ENCODE assay signal across 1 cellular context in the genomic region with DNA sequence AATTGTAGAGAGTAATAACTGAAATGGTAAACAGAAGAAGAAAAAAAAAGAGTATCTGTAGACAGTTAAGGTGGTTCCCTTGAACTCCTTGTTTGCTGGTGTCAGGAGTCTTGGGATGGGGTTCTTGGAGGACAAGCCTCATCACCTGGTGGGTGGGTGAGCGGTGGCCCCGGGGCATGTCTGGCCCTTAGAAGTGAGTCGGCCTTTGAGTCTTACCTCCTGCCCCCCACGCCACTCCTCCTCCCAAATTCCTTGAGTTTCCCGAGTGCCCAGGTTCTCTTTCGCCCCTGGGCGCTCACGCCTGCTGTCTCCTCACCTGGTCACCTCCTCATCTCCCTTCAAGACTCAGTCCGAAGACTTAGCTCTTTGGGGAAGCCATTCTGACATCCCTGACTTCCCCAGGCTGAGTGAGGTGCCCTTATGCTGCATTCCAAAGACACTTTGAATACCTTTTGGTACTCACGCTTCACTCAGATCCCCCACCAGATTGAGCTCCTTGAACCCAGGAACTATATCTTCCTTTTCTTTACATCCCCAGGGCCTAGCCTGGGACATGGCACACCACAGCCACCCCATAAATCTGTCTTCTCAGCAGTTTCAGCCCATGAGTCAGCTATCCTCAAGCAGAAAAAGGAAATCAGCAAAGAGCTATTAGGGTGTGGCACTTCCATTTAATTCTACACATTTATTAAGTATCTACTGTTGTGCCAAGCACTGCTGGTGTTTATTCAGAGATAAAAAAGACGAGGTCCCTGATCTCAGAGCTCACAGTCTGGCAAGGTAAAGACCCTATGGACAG.
A peak's percentile ranks its signal among the peaks of the same experiment; 100 is the strongest.
TF ChIP-seq lines count a peak whose summit lies in the region.

No MANE protein-coding gene starts in this region.

TF ChIP-seq in K562, 482 proteins besides CTCF, POLR2A, EP300 and RAD21:
- TF ChIP-seq MAFG (tag; conservative IDR thresholded peaks at IDR 0.05): peak; percentile 96
- TF ChIP-seq FOXO4 (CRISPR knock-in tag; IDR thresholded peaks at IDR 0.05): no peak
- peak; percentile 97 for TF ChIP-seq C11orf30 (IDR thresholded peaks at IDR 0.05; ENCODE audit: low read depth)
- no peak for TF ChIP-seq RBBP5 (IDR thresholded peaks at IDR 0.05; ENCODE audit: borderline replicate concordance, insufficient read depth, low read length, poor library complexity, severe bottlenecking)
- no peak for TF ChIP-seq XRCC4 (IDR thresholded peaks at IDR 0.05; ENCODE audit: extremely low read depth, insufficient read depth, insufficient read length)
- no peak for TF ChIP-seq ZNF449 (CRISPR knock-in tag; IDR thresholded peaks at IDR 0.05)
- peak; percentile 53; the same call in 1 of the 2 replicates for TF ChIP-seq BACH1 (tag; IDR thresholded peaks at IDR 0.05)
- TF ChIP-seq, protein P1, sequence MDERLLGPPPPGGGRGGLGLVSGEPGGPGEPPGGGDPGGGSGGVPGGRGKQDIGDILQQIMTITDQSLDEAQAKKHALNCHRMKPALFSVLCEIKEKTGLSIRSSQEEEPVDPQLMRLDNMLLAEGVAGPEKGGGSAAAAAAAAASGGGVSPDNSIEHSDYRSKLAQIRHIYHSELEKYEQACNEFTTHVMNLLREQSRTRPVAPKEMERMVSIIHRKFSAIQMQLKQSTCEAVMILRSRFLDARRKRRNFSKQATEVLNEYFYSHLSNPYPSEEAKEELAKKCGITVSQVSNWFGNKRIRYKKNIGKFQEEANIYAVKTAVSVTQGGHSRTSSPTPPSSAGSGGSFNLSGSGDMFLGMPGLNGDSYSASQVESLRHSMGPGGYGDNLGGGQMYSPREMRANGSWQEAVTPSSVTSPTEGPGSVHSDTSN (CRISPR knock-in tag; IDR thresholded peaks at IDR 0.05; ENCODE audit: low read depth): no peak
- TF ChIP-seq, protein P1 (tag; conservative IDR thresholded peaks at IDR 0.05; ENCODE audit: low read depth): peak; percentile 88
- no peak for TF ChIP-seq ZNF274 (IDR thresholded peaks at IDR 0.05; ENCODE audit: borderline replicate concordance, low read depth, low read length)
- no peak for TF ChIP-seq MBD2 (IDR thresholded peaks at IDR 0.05; ENCODE audit: borderline replicate concordance, low read depth)
- peak; percentile 92 for TF ChIP-seq MAFF (IDR thresholded peaks at IDR 0.05; ENCODE audit: low read length)
- TF ChIP-seq THAP7 (CRISPR knock-in tag; IDR thresholded peaks at IDR 0.05): no peak
- TF ChIP-seq ZBTB2 (IDR thresholded peaks at IDR 0.05): no peak
- no peak for TF ChIP-seq GTF2A2 (tag; IDR thresholded peaks at IDR 0.05)
- TF ChIP-seq DACH1 (IDR thresholded peaks at IDR 0.05; ENCODE audit: partially characterized antibody): peak; percentile 34
- peak; percentile 63 for TF ChIP-seq NFE2 (IDR thresholded peaks at IDR 0.05; ENCODE audit: low read depth)
- no peak for TF ChIP-seq ZNF57 (CRISPR knock-in tag; IDR thresholded peaks at IDR 0.05)
- no peak for TF ChIP-seq JUND (IDR thresholded peaks at IDR 0.05; ENCODE audit: borderline replicate concordance, low read depth, low read length)
- TF ChIP-seq JUND (tag; IDR thresholded peaks at IDR 0.05; ENCODE audit: borderline replicate concordance, low read depth, low read length): peak; percentile 46; the same call in 1 of the 3 replicates
- no peak for TF ChIP-seq TOE1 (IDR thresholded peaks at IDR 0.05; ENCODE audit: borderline replicate concordance)
- no peak for TF ChIP-seq TOE1 (CRISPR knock-in tag; IDR thresholded peaks at IDR 0.05; ENCODE audit: borderline replicate concordance, low read depth)
- TF ChIP-seq, protein P2, sequence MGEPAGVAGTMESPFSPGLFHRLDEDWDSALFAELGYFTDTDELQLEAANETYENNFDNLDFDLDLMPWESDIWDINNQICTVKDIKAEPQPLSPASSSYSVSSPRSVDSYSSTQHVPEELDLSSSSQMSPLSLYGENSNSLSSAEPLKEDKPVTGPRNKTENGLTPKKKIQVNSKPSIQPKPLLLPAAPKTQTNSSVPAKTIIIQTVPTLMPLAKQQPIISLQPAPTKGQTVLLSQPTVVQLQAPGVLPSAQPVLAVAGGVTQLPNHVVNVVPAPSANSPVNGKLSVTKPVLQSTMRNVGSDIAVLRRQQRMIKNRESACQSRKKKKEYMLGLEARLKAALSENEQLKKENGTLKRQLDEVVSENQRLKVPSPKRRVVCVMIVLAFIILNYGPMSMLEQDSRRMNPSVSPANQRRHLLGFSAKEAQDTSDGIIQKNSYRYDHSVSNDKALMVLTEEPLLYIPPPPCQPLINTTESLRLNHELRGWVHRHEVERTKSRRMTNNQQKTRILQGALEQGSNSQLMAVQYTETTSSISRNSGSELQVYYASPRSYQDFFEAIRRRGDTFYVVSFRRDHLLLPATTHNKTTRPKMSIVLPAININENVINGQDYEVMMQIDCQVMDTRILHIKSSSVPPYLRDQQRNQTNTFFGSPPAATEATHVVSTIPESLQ (CRISPR knock-in tag; IDR thresholded peaks at IDR 0.05): no peak
- no peak for TF ChIP-seq POLR2H (tag; IDR thresholded peaks at IDR 0.05; ENCODE audit: low read depth)
- TF ChIP-seq, protein P3, sequence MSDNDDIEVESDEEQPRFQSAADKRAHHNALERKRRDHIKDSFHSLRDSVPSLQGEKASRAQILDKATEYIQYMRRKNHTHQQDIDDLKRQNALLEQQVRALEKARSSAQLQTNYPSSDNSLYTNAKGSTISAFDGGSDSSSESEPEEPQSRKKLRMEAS (CRISPR knock-in tag; IDR thresholded peaks at IDR 0.05): 0 out of 2 replicates have a peak, but pooled peaks have one; percentile 7
- no peak for TF ChIP-seq KDM4B (IDR thresholded peaks at IDR 0.05; ENCODE audit: borderline replicate concordance in 2 of 2, low read depth in 1 of 2)
- no peak for TF ChIP-seq SIRT6 (IDR thresholded peaks at IDR 0.05; ENCODE audit: low read depth, low read length)
- no peak for TF ChIP-seq HCFC1 (IDR thresholded peaks at IDR 0.05; ENCODE audit: low read depth, low read length)
- no peak for TF ChIP-seq POLR2AphosphoS5 (IDR thresholded peaks at IDR 0.05; ENCODE audit: control insufficient read depth, insufficient read depth, low read depth, low read length)
- no peak for TF ChIP-seq ZNF12 (CRISPR knock-in tag; IDR thresholded peaks at IDR 0.05)
- TF ChIP-seq MEIS2 (IDR thresholded peaks at IDR 0.05; ENCODE audit: partially characterized antibody): peak; percentile 92
- TF ChIP-seq MAFK (IDR thresholded peaks at IDR 0.05; ENCODE audit: low read length): peak; percentile 93
- no peak for TF ChIP-seq KLF1 (tag; IDR thresholded peaks at IDR 0.05)
- TF ChIP-seq FOSL1 (tag; conservative IDR thresholded peaks at IDR 0.05): peak; percentile 52; the same call in 1 of the 2 replicates
- TF ChIP-seq ZNF316 (IDR thresholded peaks at IDR 0.05): peak; percentile 98
